Comparison of ENCODE assay signal across 21 cellular contexts in genomic region chr1:224718470-224719053, GRCh38.
A peak's percentile ranks its signal among the peaks of the same experiment; 100 is the strongest.
DNase-seq lines count a peak whose midpoint lies in the region; ATAC-seq and TF ChIP-seq lines count a peak whose summit lies in the region.
"Had no signal": no experiment of that assay in that cellular context is flagged by ENCODE, and none has a peak within 500 bp of the region (broad histone marks: within the 10 kb centered on the region; RNA-seq: fewer than 3 reads in every experiment).

No MANE protein-coding gene starts in this region.

- H3K79me2 ChIP-seq in DND-41 (ENCODE audit: insufficient read depth, low read length), result peaks cover 3% of the 10 kb centered on the region; the same call in 1 of the 2 replicates
- H3K79me2 ChIP-seq in mesendoderm (ENCODE audit: control insufficient read depth, insufficient read depth, low read length), result no peaks in the 10 kb centered on the region

- no peak overlapping the region for H4K5ac ChIP-seq in mesendoderm (ENCODE audit: low read length)

- H3K4me3 Mint-ChIP-seq in activated CD8-positive, alpha-beta T cell treated with anti-CD3 and anti-CD28 coated beads for 36 hours, result no peak overlapping the region
- H3K4me3 Mint-ChIP-seq: CD4-positive, alpha-beta T cell; GM23338 had no signal

- H3K4me2 ChIP-seq in BLaER1, result peak overlapping the region; percentile 58
- H3K4me2 ChIP-seq in DND-41 (ENCODE audit: insufficient read depth, low read length), result peak overlapping the region; percentile 54
- H3K4me2 ChIP-seq in mesendoderm (ENCODE audit: low read length), result no peak overlapping the region
- H3K4me2 ChIP-seq: GM23338 had no signal

- no peaks in the 10 kb centered on the region for H3K9me3 ChIP-seq in BLaER1
- peaks cover 8% of the 10 kb centered on the region for H3K9me3 ChIP-seq in DND-41 (ENCODE audit: insufficient read depth, low read length, severe bottlenecking)
- H3K9me3 ChIP-seq: BE2C, SJSA1 had no signal

- H4K8ac ChIP-seq in mesendoderm (ENCODE audit: low read depth, low read length), result no peak overlapping the region

- no peaks in the 10 kb centered on the region for H4K20me1 ChIP-seq in BLaER1
- H4K20me1 ChIP-seq in DND-41 (ENCODE audit: insufficient read depth, low read length), result no peaks in the 10 kb centered on the region

- no peak overlapping the region for H2BK5ac ChIP-seq in mesendoderm (ENCODE audit: low read length)

- ATAC-seq in DND-41 (ENCODE audit: insufficient read depth, low read depth), result peak; percentile 91
- ATAC-seq in activated CD8-positive, alpha-beta T cell treated with anti-CD3 and anti-CD28 coated beads for 36 hours, result peak; percentile 49
- ATAC-seq: GM23338, Right ventricle myocardium inferior had no signal

- CTCF ChIA-PET in activated CD8-positive, alpha-beta T cell treated with anti-CD3 and anti-CD28 coated beads for 36 hours (lab: Charles Lee), result interaction anchor here (1.0 to 1.4 kb wide), 2 partner anchors 74 to 133 kb away, joined by 3 to 4 read pairs; no protein-coding TSS in a partner anchor

- no peak overlapping the region for H2BK120ac ChIP-seq in mesendoderm (ENCODE audit: low read depth, low read length)

- POLR2A ChIA-PET in activated CD8-positive, alpha-beta T cell treated with anti-CD3 and anti-CD28 coated beads for 36 hours (lab: Charles Lee), result interaction anchor here (0.9 kb wide), 1 partner anchor 70 kb away, joined by 3 read pairs; no protein-coding TSS in a partner anchor

- H3K4me3 ChIP-seq in BLaER1 (no peak overlapping the region), DND-41 (ENCODE audit: low read depth in 1 of 2, low read length in 2 of 2) (peak overlapping the region in 1 of 2 experiments; percentile 22; a peak in 1 of 4 replicates), mesendoderm (ENCODE audit: low read length) (no peak overlapping the region)
- H3K4me3 ChIP-seq: GM23338, SJSA1 had no signal

- H3K4me1 ChIP-seq in BLaER1, result peaks cover 23% of the 10 kb centered on the region
- H3K4me1 ChIP-seq in DND-41 (ENCODE audit: insufficient read depth, low read length), result peaks cover 65% of the 10 kb centered on the region
- no peaks in the 10 kb centered on the region for H3K4me1 ChIP-seq in mesendoderm (ENCODE audit: control insufficient read depth, low read depth, low read length)
- H3K4me1 ChIP-seq: BE2C, SJSA1 had no signal

- 0 out of 2 replicates have a peak overlapping the region, but pooled peaks have one; percentile 4 for H3K27ac ChIP-seq in BLaER1
- peak overlapping the region; percentile 92 for H3K27ac ChIP-seq in DND-41 (ENCODE audit: low read length)
- no peak overlapping the region for H3K27ac ChIP-seq in mesendoderm (ENCODE audit: low read depth, low read length)
- H3K27ac ChIP-seq: SJSA1 had no signal

- DNase-seq in DND-41 (peak; percentile 91), mesendoderm (no peak), SW480 (ENCODE audit: low spot score) (no peak), SKM-1 (lab: John Stamatoyannopoulos, UW; ENCODE audit: unreplicated experiment) (no peak), DMS153 treated with DMSO at 0.1 percent for 48 hours (lab: John Stamatoyannopoulos, UW; ENCODE audit: unreplicated experiment) (no peak)
- DNase-seq in activated CD8-positive, alpha-beta T cell treated with anti-CD3 and anti-CD28 coated beads for 36 hours, result peak; percentile 18
- DNase-seq: BE2C; CD4-positive, alpha-beta T cell; COR-L47; DMS 273 treated with DMSO at 0.1 percent for 48 hours; HCEC 1CT; MM.1S; NCI-H1048; NCI-H1417 treated with DMSO at 0.1 percent for 48 hours; NCI-H187; NCI-H446 treated with DMSO at 0.1 percent for 48 hours; NCI-H526 treated with DMSO at 0.1 percent for 48 hours had no signal

- intact Hi-C loops in activated CD8-positive, alpha-beta T cell treated with anti-CD3 and anti-CD28 coated beads for 36 hours (cut with micrococcal nuclease), result no loop called here

- no peak overlapping the region for H2BK15ac ChIP-seq in mesendoderm (replicated peaks; ENCODE audit: low read depth)

- no peaks in the 10 kb centered on the region for H3K36me3 Mint-ChIP-seq in activated CD8-positive, alpha-beta T cell treated with anti-CD3 and anti-CD28 coated beads for 36 hours (ENCODE audit: low read depth)

- no peaks in the 10 kb centered on the region for H3K9me3 Mint-ChIP-seq in activated CD8-positive, alpha-beta T cell treated with anti-CD3 and anti-CD28 coated beads for 36 hours
- H3K9me3 Mint-ChIP-seq: CD4-positive, alpha-beta T cell; GM23338 had no signal

- H3K56ac ChIP-seq in mesendoderm (ENCODE audit: low read length), result peak overlapping the region; percentile 10

- no peak overlapping the region for H3K23ac ChIP-seq in mesendoderm (ENCODE audit: low read length)

- H3K18ac ChIP-seq in mesendoderm (ENCODE audit: low read length), result no peak overlapping the region

- WGBS in mesendoderm (ENCODE audit: extremely low coverage, insufficient coverage, low lambda C conversion rate), result no CpG with 5 or more reads among the region's 9 CpGs

- H3K4me1 Mint-ChIP-seq in activated CD8-positive, alpha-beta T cell treated with anti-CD3 and anti-CD28 coated beads for 36 hours (ENCODE audit: low read depth), result peaks cover 11% of the 10 kb centered on the region

- H3K36me3 ChIP-seq in BLaER1 (no peaks in the 10 kb centered on the region), DND-41 (ENCODE audit: insufficient read depth, low read length) (peaks cover 3% of the 10 kb centered on the region; the same call in 1 of the 2 replicates), mesendoderm (ENCODE audit: control insufficient read depth, insufficient read depth, low read length) (no peaks in the 10 kb centered on the region)
- H3K36me3 ChIP-seq: BE2C, SJSA1 had no signal

- no peak overlapping the region for H2AK5ac ChIP-seq in mesendoderm (ENCODE audit: low read length)

- no peak overlapping the region for H3K9ac ChIP-seq in BLaER1
- H3K9ac ChIP-seq in DND-41 (ENCODE audit: low read depth, low read length), result peak overlapping the region; percentile 45
- H3K9ac ChIP-seq in mesendoderm (ENCODE audit: low read length), result no peak overlapping the region

- H3K27me3 ChIP-seq in BLaER1 (no peaks in the 10 kb centered on the region), DND-41 (ENCODE audit: insufficient read depth, low read length, poor library complexity) (no peaks in the 10 kb centered on the region), mesendoderm (ENCODE audit: insufficient read depth, low read length, poor library complexity) (no peaks in the 10 kb centered on the region)
- H3K27me3 ChIP-seq: BE2C, SJSA1 had no signal

- H3K27me3 Mint-ChIP-seq in activated CD8-positive, alpha-beta T cell treated with anti-CD3 and anti-CD28 coated beads for 36 hours, result peaks cover 16% of the 10 kb centered on the region

- no peak for TF ChIP-seq CTCF in DND-41 (IDR thresholded peaks at IDR 0.05; ENCODE audit: borderline replicate concordance, extremely low read depth, low read length, poor library complexity, severe bottlenecking)
- TF ChIP-seq CTCF in activated CD8-positive, alpha-beta T cell treated with anti-CD3 and anti-CD28 coated beads for 36 hours (IDR thresholded peaks at IDR 0.05), result no peak

- H2AFZ ChIP-seq in DND-41 (ENCODE audit: low read depth, low read length), result peak overlapping the region; percentile 52
- H2AFZ ChIP-seq: GM23338 had no signal

- H3K4ac ChIP-seq in mesendoderm (ENCODE audit: low read depth, low read length), result no peak overlapping the region

- H3K79me1 ChIP-seq in mesendoderm (ENCODE audit: low read length), result no peaks in the 10 kb centered on the region

- no peak overlapping the region for H3K27ac Mint-ChIP-seq in activated CD8-positive, alpha-beta T cell treated with anti-CD3 and anti-CD28 coated beads for 36 hours
- H3K27ac Mint-ChIP-seq: CD4-positive, alpha-beta T cell; GM23338 had no signal

Comparison
In these comparisons a context has a peak if more than half of its experiments do, and no peak if none do; other contexts are left out.
1. DNase-seq: peak in DND-41 (single experiment) and activated CD8-positive, alpha-beta T cell treated with anti-CD3 and anti-CD28 coated beads for 36 hours (single experiment); none in mesendoderm (single experiment), SW480 (single experiment), SKM-1 (single experiment) and DMS153 treated with DMSO at 0.1 percent for 48 hours (single experiment).